Comparison of ENCODE assay signal across 1 cellular context in the genomic region with DNA sequence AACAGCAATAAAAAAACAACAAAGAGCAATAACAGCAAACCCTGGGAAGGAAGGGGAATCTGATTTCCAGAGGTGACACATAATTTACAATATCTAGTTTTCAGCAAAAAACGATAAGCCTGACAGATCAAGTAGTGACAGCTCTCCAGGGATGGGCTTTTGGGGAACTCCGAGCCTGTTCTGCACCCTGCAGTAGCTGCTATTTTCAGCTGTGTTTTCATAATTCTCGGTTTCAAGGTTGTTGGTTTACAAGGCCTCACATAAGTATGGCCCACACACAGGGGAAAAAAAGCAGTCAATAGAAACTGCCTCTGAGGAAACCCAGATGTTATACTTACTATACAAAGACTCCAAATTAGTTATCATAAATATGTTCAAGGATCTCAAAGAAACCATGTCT.
A peak's percentile ranks its signal among the peaks of the same experiment; 100 is the strongest.
TF ChIP-seq lines count a peak whose summit lies in the region.

No MANE protein-coding gene starts in this region.

TF ChIP-seq in GM12878, 131 proteins besides CTCF, POLR2A, EP300 and RAD21 (continued from another document and continues in another):
- TF ChIP-seq CBX3 (IDR thresholded peaks at IDR 0.05; ENCODE audit: borderline replicate concordance, low read depth) (no peak), ATF7 (IDR thresholded peaks at IDR 0.05; ENCODE audit: low read depth) (no peak), CHD2 (IDR thresholded peaks at IDR 0.05; ENCODE audit: borderline replicate concordance, low read depth, low read length) (no peak), RFX5 (IDR thresholded peaks at IDR 0.05; ENCODE audit: low read depth, low read length) (no peak), CHD4 (IDR thresholded peaks at IDR 0.05) (no peak), YBX1 (IDR thresholded peaks at IDR 0.05) (no peak), ZNF217 (IDR thresholded peaks at IDR 0.05) (no peak), JUNB (IDR thresholded peaks at IDR 0.05) (peak; percentile 53), CREB1 (IDR thresholded peaks at IDR 0.05; ENCODE audit: low read depth) (0 out of 2 replicates have a peak, but pooled peaks have one; percentile 28), NFIC (IDR thresholded peaks at IDR 0.05; ENCODE audit: low read depth, low read length) (peak; percentile 85), TAF1 (IDR thresholded peaks at IDR 0.05; ENCODE audit: borderline replicate concordance, low read depth, low read length) (no peak), PKNOX1 (IDR thresholded peaks at IDR 0.05) (peak; percentile 62), RCOR1 (conservative IDR thresholded peaks at IDR 0.05; ENCODE audit: low read depth, low read length) (no peak), ZNF207 (IDR thresholded peaks at IDR 0.05; ENCODE audit: borderline replicate concordance) (no peak), ZZZ3 (IDR thresholded peaks at IDR 0.05; ENCODE audit: control insufficient read depth, insufficient read length, low read depth) (no peak), ZBED1 (IDR thresholded peaks at IDR 0.05; ENCODE audit: borderline replicate concordance) (peak; percentile 66; the same call in 1 of the 2 replicates), JUND (IDR thresholded peaks at IDR 0.05; ENCODE audit: low read depth, low read length) (no peak), PAX5 (IDR thresholded peaks at IDR 0.05; ENCODE audit: borderline replicate concordance, low read depth, low read length) (peak; percentile 72; the same call in 1 of the 2 replicates), SREBF1 (IDR thresholded peaks at IDR 0.05; ENCODE audit: low read length) (no peak), STAT1 (conservative IDR thresholded peaks at IDR 0.05) (no peak), ETV6 (conservative IDR thresholded peaks at IDR 0.05 in 1 of 2, IDR thresholded peaks at IDR 0.05 in 1 of 2; ENCODE audit: borderline replicate concordance in 1 of 2, low read depth in 1 of 2) (0 out of 4 replicates have a peak, but pooled peaks of 1 of the 2 experiments have one; percentile 28)
- TF ChIP-seq, protein P1, sequence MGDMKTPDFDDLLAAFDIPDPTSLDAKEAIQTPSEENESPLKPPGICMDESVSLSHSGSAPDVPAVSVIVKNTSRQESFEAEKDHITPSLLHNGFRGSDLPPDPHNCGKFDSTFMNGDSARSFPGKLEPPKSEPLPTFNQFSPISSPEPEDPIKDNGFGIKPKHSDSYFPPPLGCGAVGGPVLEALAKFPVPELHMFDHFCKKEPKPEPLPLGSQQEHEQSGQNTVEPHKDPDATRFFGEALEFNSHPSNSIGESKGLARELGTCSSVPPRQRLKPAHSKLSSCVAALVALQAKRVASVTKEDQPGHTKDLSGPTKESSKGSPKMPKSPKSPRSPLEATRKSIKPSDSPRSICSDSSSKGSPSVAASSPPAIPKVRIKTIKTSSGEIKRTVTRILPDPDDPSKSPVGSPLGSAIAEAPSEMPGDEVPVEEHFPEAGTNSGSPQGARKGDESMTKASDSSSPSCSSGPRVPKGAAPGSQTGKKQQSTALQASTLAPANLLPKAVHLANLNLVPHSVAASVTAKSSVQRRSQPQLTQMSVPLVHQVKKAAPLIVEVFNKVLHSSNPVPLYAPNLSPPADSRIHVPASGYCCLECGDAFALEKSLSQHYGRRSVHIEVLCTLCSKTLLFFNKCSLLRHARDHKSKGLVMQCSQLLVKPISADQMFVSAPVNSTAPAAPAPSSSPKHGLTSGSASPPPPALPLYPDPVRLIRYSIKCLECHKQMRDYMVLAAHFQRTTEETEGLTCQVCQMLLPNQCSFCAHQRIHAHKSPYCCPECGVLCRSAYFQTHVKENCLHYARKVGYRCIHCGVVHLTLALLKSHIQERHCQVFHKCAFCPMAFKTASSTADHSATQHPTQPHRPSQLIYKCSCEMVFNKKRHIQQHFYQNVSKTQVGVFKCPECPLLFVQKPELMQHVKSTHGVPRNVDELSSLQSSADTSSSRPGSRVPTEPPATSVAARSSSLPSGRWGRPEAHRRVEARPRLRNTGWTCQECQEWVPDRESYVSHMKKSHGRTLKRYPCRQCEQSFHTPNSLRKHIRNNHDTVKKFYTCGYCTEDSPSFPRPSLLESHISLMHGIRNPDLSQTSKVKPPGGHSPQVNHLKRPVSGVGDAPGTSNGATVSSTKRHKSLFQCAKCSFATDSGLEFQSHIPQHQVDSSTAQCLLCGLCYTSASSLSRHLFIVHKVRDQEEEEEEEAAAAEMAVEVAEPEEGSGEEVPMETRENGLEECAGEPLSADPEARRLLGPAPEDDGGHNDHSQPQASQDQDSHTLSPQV (IDR thresholded peaks at IDR 0.05), result no peak
- TF ChIP-seq, protein P2, sequence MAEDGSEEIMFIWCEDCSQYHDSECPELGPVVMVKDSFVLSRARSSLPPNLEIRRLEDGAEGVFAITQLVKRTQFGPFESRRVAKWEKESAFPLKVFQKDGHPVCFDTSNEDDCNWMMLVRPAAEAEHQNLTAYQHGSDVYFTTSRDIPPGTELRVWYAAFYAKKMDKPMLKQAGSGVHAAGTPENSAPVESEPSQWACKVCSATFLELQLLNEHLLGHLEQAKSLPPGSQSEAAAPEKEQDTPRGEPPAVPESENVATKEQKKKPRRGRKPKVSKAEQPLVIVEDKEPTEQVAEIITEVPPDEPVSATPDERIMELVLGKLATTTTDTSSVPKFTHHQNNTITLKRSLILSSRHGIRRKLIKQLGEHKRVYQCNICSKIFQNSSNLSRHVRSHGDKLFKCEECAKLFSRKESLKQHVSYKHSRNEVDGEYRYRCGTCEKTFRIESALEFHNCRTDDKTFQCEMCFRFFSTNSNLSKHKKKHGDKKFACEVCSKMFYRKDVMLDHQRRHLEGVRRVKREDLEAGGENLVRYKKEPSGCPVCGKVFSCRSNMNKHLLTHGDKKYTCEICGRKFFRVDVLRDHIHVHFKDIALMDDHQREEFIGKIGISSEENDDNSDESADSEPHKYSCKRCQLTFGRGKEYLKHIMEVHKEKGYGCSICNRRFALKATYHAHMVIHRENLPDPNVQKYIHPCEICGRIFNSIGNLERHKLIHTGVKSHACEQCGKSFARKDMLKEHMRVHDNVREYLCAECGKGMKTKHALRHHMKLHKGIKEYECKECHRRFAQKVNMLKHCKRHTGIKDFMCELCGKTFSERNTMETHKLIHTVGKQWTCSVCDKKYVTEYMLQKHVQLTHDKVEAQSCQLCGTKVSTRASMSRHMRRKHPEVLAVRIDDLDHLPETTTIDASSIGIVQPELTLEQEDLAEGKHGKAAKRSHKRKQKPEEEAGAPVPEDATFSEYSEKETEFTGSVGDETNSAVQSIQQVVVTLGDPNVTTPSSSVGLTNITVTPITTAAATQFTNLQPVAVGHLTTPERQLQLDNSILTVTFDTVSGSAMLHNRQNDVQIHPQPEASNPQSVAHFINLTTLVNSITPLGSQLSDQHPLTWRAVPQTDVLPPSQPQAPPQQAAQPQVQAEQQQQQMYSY (CRISPR knock-in tag; IDR thresholded peaks at IDR 0.05), result no peak
- TF ChIP-seq, protein P3, sequence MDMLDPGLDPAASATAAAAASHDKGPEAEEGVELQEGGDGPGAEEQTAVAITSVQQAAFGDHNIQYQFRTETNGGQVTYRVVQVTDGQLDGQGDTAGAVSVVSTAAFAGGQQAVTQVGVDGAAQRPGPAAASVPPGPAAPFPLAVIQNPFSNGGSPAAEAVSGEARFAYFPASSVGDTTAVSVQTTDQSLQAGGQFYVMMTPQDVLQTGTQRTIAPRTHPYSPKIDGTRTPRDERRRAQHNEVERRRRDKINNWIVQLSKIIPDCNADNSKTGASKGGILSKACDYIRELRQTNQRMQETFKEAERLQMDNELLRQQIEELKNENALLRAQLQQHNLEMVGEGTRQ (IDR thresholded peaks at IDR 0.05; ENCODE audit: borderline replicate concordance, low read depth, low read length), result no peak
- TF ChIP-seq, protein P4, sequence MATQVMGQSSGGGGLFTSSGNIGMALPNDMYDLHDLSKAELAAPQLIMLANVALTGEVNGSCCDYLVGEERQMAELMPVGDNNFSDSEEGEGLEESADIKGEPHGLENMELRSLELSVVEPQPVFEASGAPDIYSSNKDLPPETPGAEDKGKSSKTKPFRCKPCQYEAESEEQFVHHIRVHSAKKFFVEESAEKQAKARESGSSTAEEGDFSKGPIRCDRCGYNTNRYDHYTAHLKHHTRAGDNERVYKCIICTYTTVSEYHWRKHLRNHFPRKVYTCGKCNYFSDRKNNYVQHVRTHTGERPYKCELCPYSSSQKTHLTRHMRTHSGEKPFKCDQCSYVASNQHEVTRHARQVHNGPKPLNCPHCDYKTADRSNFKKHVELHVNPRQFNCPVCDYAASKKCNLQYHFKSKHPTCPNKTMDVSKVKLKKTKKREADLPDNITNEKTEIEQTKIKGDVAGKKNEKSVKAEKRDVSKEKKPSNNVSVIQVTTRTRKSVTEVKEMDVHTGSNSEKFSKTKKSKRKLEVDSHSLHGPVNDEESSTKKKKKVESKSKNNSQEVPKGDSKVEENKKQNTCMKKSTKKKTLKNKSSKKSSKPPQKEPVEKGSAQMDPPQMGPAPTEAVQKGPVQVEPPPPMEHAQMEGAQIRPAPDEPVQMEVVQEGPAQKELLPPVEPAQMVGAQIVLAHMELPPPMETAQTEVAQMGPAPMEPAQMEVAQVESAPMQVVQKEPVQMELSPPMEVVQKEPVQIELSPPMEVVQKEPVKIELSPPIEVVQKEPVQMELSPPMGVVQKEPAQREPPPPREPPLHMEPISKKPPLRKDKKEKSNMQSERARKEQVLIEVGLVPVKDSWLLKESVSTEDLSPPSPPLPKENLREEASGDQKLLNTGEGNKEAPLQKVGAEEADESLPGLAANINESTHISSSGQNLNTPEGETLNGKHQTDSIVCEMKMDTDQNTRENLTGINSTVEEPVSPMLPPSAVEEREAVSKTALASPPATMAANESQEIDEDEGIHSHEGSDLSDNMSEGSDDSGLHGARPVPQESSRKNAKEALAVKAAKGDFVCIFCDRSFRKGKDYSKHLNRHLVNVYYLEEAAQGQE (IDR thresholded peaks at IDR 0.05; ENCODE audit: low read depth, low read length), result no peak
- TF ChIP-seq, protein P5, sequence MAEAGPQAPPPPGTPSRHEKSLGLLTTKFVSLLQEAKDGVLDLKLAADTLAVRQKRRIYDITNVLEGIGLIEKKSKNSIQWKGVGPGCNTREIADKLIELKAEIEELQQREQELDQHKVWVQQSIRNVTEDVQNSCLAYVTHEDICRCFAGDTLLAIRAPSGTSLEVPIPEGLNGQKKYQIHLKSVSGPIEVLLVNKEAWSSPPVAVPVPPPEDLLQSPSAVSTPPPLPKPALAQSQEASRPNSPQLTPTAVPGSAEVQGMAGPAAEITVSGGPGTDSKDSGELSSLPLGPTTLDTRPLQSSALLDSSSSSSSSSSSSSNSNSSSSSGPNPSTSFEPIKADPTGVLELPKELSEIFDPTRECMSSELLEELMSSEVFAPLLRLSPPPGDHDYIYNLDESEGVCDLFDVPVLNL (IDR thresholded peaks at IDR 0.05; ENCODE audit: low read depth, low read length), result no peak
- TF ChIP-seq, protein P6, sequence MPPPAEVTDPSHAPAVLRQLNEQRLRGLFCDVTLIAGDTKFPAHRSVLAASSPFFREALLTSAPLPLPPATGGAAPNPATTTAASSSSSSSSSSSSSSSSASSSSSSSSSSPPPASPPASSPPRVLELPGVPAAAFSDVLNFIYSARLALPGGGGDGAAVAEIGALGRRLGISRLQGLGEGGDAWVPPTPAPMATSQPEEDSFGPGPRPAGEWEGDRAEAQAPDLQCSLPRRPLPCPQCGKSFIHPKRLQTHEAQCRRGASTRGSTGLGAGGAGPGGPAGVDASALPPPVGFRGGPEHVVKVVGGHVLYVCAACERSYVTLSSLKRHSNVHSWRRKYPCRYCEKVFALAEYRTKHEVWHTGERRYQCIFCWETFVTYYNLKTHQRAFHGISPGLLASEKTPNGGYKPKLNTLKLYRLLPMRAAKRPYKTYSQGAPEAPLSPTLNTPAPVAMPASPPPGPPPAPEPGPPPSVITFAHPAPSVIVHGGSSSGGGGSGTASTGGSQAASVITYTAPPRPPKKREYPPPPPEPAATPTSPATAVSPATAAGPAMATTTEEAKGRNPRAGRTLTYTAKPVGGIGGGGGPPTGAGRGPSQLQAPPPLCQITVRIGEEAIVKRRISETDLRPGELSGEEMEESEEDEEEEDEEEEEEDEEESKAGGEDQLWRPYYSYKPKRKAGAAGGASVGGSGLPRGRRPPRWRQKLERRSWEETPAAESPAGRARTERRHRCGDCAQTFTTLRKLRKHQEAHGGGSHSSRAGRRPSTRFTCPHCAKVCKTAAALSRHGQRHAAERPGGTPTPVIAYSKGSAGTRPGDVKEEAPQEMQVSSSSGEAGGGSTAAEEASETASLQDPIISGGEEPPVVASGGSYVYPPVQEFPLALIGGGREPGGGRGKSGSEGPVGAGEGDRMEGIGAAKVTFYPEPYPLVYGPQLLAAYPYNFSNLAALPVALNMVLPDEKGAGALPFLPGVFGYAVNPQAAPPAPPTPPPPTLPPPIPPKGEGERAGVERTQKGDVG (CRISPR knock-in tag; IDR thresholded peaks at IDR 0.05), result no peak
- TF ChIP-seq, protein P7, sequence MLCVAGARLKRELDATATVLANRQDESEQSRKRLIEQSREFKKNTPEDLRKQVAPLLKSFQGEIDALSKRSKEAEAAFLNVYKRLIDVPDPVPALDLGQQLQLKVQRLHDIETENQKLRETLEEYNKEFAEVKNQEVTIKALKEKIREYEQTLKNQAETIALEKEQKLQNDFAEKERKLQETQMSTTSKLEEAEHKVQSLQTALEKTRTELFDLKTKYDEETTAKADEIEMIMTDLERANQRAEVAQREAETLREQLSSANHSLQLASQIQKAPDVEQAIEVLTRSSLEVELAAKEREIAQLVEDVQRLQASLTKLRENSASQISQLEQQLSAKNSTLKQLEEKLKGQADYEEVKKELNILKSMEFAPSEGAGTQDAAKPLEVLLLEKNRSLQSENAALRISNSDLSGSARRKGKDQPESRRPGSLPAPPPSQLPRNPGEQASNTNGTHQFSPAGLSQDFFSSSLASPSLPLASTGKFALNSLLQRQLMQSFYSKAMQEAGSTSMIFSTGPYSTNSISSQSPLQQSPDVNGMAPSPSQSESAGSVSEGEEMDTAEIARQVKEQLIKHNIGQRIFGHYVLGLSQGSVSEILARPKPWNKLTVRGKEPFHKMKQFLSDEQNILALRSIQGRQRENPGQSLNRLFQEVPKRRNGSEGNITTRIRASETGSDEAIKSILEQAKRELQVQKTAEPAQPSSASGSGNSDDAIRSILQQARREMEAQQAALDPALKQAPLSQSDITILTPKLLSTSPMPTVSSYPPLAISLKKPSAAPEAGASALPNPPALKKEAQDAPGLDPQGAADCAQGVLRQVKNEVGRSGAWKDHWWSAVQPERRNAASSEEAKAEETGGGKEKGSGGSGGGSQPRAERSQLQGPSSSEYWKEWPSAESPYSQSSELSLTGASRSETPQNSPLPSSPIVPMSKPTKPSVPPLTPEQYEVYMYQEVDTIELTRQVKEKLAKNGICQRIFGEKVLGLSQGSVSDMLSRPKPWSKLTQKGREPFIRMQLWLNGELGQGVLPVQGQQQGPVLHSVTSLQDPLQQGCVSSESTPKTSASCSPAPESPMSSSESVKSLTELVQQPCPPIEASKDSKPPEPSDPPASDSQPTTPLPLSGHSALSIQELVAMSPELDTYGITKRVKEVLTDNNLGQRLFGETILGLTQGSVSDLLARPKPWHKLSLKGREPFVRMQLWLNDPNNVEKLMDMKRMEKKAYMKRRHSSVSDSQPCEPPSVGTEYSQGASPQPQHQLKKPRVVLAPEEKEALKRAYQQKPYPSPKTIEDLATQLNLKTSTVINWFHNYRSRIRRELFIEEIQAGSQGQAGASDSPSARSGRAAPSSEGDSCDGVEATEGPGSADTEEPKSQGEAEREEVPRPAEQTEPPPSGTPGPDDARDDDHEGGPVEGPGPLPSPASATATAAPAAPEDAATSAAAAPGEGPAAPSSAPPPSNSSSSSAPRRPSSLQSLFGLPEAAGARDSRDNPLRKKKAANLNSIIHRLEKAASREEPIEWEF (IDR thresholded peaks at IDR 0.05; ENCODE audit: insufficient replicate concordance, low read depth, low read length), result no peak
